Comparison of ENCODE assay signal across 8 cellular contexts in genomic region chr1:86913896-86914634, GRCh38. TPM values are rescaled to one million over a fixed set of nuclear protein-coding genes. Genes with fewer than 3 reads are reported as not detected.
DNase-seq lines count a peak whose midpoint lies in the region; ATAC-seq and TF ChIP-seq lines count a peak whose summit lies in the region.

TSS of gene SELENOF (minus strand) at chr1:86914126. CDS start at chr1:86914111, 15 bp downstream.

- CTCF ChIA-PET in PC-9 (lab: Charles Lee): interaction anchor here (0.7 to 0.8 kb wide), 2 partner anchors 16 to 210 kb away, joined by 3 read pairs; partner anchors contain the start of gene SH3GLB1

- H3K4me3 ChIP-seq in PC-9: peak within 1 kb of the TSS; percentile 98

- ATAC-seq in GM21723 (IDR thresholded peaks at IDR 0.05; ENCODE audit: unreplicated experiment): peak; percentile 81

- H3K4me2 ChIP-seq in PC-9: peak within 1 kb of the TSS; percentile 96

- H2AFZ ChIP-seq in PC-9: peak within 1 kb of the TSS; percentile 95

- H3K27ac ChIP-seq in PC-9: peak within 1 kb of the TSS; percentile 80

- H3K36me3 ChIP-seq in PC-9 (ENCODE audit: low read depth): peaks cover 13% of the 10 kb centered on the region; the same call in 1 of the 2 replicates

- no peaks in the 10 kb centered on the region for H3K9me3 ChIP-seq in PC-9 (ENCODE audit: insufficient read depth, low read depth)

- BruUV-seq in PC-9 (replicated peaks; lab: Mats Ljungman, UMichigan): no TSS peak

- intact Hi-C loops in PC-9 (cut with micrococcal nuclease; ENCODE audit: unreplicated experiment): no loop called here

- TF ChIP-seq POLR2A in erythroblast (IDR thresholded peaks at IDR 0.05; ENCODE audit: low read length): peak; percentile 91

- H3K4me1 ChIP-seq in PC-9 (replicated peaks; ENCODE audit: insufficient read depth): peaks cover 22% of the 10 kb centered on the region

- peaks cover 42% of the 10 kb centered on the region for H4K20me1 ChIP-seq in PC-9 (ENCODE audit: insufficient read depth)

- no peaks in the 10 kb centered on the region for H3K9me2 ChIP-seq in PC-9 (ENCODE audit: insufficient read depth)

- no peaks in the 10 kb centered on the region for H3K27me3 ChIP-seq in PC-9 (ENCODE audit: insufficient read depth, low read depth)

- DNase-seq in DMS53 treated with DMSO at 0.1 percent for 48 hours (lab: John Stamatoyannopoulos, UW; ENCODE audit: unreplicated experiment) (peak; percentile 100), KBM-7 (peak; percentile 100), PC-9 (peak; percentile 98 to 100), erythroblast (lab: John Stamatoyannopoulos, UW) (peak; percentile 100), mucosa of gallbladder (ENCODE audit: low spot score) (peak; percentile 100)
- DNase-seq in activated T-cell treated with anti-CD3 and anti-CD28 coated beads, Interleukin-2, amount 50 U/mL, for 1 hour: peak; percentile 99
- peak; percentile 98 for DNase-seq in stimulated activated CD8-positive, alpha-beta memory T cell treated with anti-CD3 and anti-CD28 coated beads, Interleukin-4, amount 100 ng/mL, for 4 hours (ENCODE audit: low read depth in 2 of 2, low spot score in 1 of 2)

- H3F3A ChIP-seq in PC-9 (ENCODE audit: insufficient read depth, low read depth): no peaks in the 10 kb centered on the region

- no peak for TF ChIP-seq CTCF in PC-9 (conservative IDR thresholded peaks at IDR 0.05)

- in situ Hi-C loops in KBM-7 (cut with MboI; ENCODE audit: low pct_unique_long_range_greater_than_20kb, low sequenced_read_pairs): no loop called here

- H3K79me2 ChIP-seq in PC-9 (ENCODE audit: low read depth): peaks cover 88% of the 10 kb centered on the region

- POLR2A ChIA-PET in PC-9 (lab: Charles Lee; ENCODE audit: unreplicated experiment): interaction anchor here (0.6 to 0.8 kb wide), 6 partner anchors 13 to 924 kb away, joined by 3 to 7 read pairs (median 4); no protein-coding TSS in a partner anchor

RNA-seq across cellular contexts. Expression of gene SELENOF, which starts in this region (rescaled TPM):
- total RNA-seq in PC-9 (2021) (137 and 142 TPM in 2 replicates), mucosa of gallbladder (179 TPM)

Comparison
In these comparisons a context has a peak if more than half of its experiments do, and no peak if none do; other contexts are left out.
1. Peak in every context shown above with its lines: DNase-seq, ATAC-seq, H3K4me3 ChIP-seq and H3K27ac ChIP-seq.